Comparison of ENCODE assay signal across 15 cellular contexts in genomic region chr4:109184421-109184956, GRCh38.
DNase-seq lines count a peak whose midpoint lies in the region; ATAC-seq, FAIRE-seq and TF ChIP-seq lines count a peak whose summit lies in the region.
"Had no signal": no experiment of that assay in that cellular context is flagged by ENCODE, and none has a peak within 500 bp of the region (broad histone marks: within the 10 kb centered on the region; RNA-seq: fewer than 3 reads in every experiment).

No MANE protein-coding gene starts in this region.

- WGBS in adrenal gland, 4 donors, result 54 to 60% (median 56%) methylated on average over 6 of the region's 6 CpGs
- WGBS in small intestine, 3 donors, result 73 to 89% (median 83%) methylated on average over 6 of the region's 6 CpGs

- H3K9me3 ChIP-seq in adrenal gland (replicated peaks in 1 of 3) (no peaks in the 10 kb centered on the region), thoracic aorta (no peaks in the 10 kb centered on the region), small intestine (ENCODE audit: control insufficient read depth, low read depth) (no peaks in the 10 kb centered on the region)
- H3K9me3 ChIP-seq: pancreas, thyroid gland had no signal

- intact Hi-C loops in adrenal gland (cut with DNase I), result no loop called here

- FAIRE-seq in H54 (lab: Jason Lieb, UNC) (no peak), small intestine (lab: Jason Lieb, UNC) (no peak)
- FAIRE-seq: GM12891, pancreas had no signal

- no peak for ATAC-seq in thoracic aorta (ENCODE audit: insufficient number of reproducible peaks, low FRiP score, low read depth)
- ATAC-seq: activated naive CD8-positive, alpha-beta T cell treated with anti-CD3 and anti-CD28 coated beads, Interleukin-2, amount 50 U/mL, for 24 hours had no signal

- H3K27me3 ChIP-seq in adrenal gland (no peaks in the 10 kb centered on the region), thoracic aorta (replicated peaks; ENCODE audit: insufficient read depth) (no peaks in the 10 kb centered on the region), small intestine (ENCODE audit: control insufficient read depth in 2 of 2, insufficient read depth in 2 of 2, low read length in 2 of 2) (no peaks in the 10 kb centered on the region)
- H3K27me3 ChIP-seq: pancreas, thyroid gland had no signal

- H3K36me3 ChIP-seq in adrenal gland (replicated peaks in 1 of 2) (no peaks in the 10 kb centered on the region), thoracic aorta (no peaks in the 10 kb centered on the region), small intestine (ENCODE audit: control insufficient read depth in 2 of 2, insufficient read depth in 2 of 2, low read length in 2 of 2) (no peaks in the 10 kb centered on the region)
- H3K36me3 ChIP-seq: pancreas, thyroid gland had no signal

- no peaks in the 10 kb centered on the region for H3K4me1 ChIP-seq in adrenal gland (replicated peaks in 1 of 2)
- peaks cover 0 to 16% of the 10 kb centered on the region in 2 donors for H3K4me1 ChIP-seq in thoracic aorta (ENCODE audit: control insufficient read depth in 1 of 2, low read depth in 2 of 2)
- H3K4me1 ChIP-seq in small intestine (ENCODE audit: control insufficient read depth in 2 of 2, insufficient read depth in 1 of 2, low read depth in 1 of 2, low read length in 1 of 2), result no peaks in the 10 kb centered on the region
- H3K4me1 ChIP-seq: pancreas, thyroid gland had no signal

- H3K27ac ChIP-seq in adrenal gland (peak overlapping the region in 1 of 5 donors; percentile 45), thoracic aorta (peak overlapping the region; percentile 48 to 50), small intestine (ENCODE audit: low read depth in 1 of 2, low read length in 1 of 2) (no peak overlapping the region)
- H3K27ac ChIP-seq: pancreas, thyroid gland had no signal

- DNase-seq in adrenal gland (peak in 4 of 7 donors; percentile 5 to 56 (median 24)), fibroblast of pulmonary artery (ENCODE audit: low read depth) (peak; percentile 14), medulla oblongata (ENCODE audit: extremely low spot score) (peak; percentile 6), thoracic aorta (ENCODE audit: low spot score) (no peak), H54 (ENCODE audit: insufficient read length, low spot score) (no peak), NCI-H146 treated with DMSO at 0.1 percent for 48 hours (lab: John Stamatoyannopoulos, UW; ENCODE audit: unreplicated experiment) (no peak), small intestine (no peak), NCI-H2196 (lab: John Stamatoyannopoulos, UW; ENCODE audit: unreplicated experiment) (no peak)
- DNase-seq: activated CD4-positive, alpha-beta T cell treated with anti-CD3 and anti-CD28 coated beads, Interleukin-2, amount 10 ng/mL, durations not matched to agents 7 days and 5 days; activated naive CD8-positive, alpha-beta T cell treated with anti-CD3 and anti-CD28 coated beads, Interleukin-2, amount 50 U/mL, for 24 hours; activated T-cell treated with anti-CD3 and anti-CD28 coated beads, Interleukin-2, amount 50 U/mL, for 1 hour; pancreas; SHP77; thyroid gland had no signal

- no peak overlapping the region for H3K4me3 ChIP-seq in adrenal gland
- H3K4me3 ChIP-seq in fibroblast of pulmonary artery (replicated peaks; ENCODE audit: low read depth, low read length), result no peak overlapping the region
- no peak overlapping the region for H3K4me3 ChIP-seq in thoracic aorta
- H3K4me3 ChIP-seq in small intestine (ENCODE audit: low read depth in 1 of 2, low read length in 2 of 2), result no peak overlapping the region
- H3K4me3 ChIP-seq: pancreas, thyroid gland had no signal

- TF ChIP-seq POLR2A in adrenal gland (IDR thresholded peaks at IDR 0.05) (no peak), H54 (IDR thresholded peaks at IDR 0.05; ENCODE audit: low read depth, low read length) (no peak)

- no peak for TF ChIP-seq CTCF in adrenal gland (IDR thresholded peaks at IDR 0.05)
- TF ChIP-seq CTCF in fibroblast of pulmonary artery (IDR thresholded peaks at IDR 0.05; ENCODE audit: low read length, missing control alignments), result no peak
- TF ChIP-seq CTCF in thoracic aorta (IDR thresholded peaks at IDR 0.05), result no peak

Comparison
In these comparisons a context has a peak if more than half of its experiments do, and no peak if none do; other contexts are left out.
1. DNase-seq: peak in adrenal gland (4 of 7), fibroblast of pulmonary artery (single experiment) and medulla oblongata (single experiment); none in thoracic aorta (single experiment), H54 (single experiment), NCI-H146 treated with DMSO at 0.1 percent for 48 hours (single experiment), small intestine (single experiment) and NCI-H2196 (single experiment).
2. H3K27ac ChIP-seq: peak in thoracic aorta (2 of 2); none in small intestine (0 of 2).